15 cellular contexts compared by ENCODE assay signal in the genomic region with DNA sequence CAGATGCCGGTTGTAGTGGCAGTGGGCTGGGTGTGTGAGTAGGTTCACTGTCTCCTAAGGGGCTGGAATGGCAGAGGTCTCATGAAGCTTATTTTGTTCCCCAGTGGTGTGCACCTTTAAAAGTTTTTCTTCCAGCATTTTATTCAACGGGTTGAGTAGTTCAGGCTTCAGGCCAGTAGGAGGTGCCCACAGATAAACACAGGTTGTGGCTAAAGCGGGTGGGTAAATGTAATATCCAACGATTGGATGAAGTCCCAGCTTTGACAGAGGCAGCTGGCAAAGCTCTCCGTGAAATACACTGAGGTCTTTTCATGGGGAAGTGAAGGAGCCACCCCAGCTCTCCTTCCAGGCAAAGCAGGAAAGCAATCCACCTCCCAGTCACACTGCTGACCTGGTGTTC.
A peak's percentile ranks its signal among the peaks of the same experiment; 100 is the strongest.
DNase-seq lines count a peak whose midpoint lies in the region; ATAC-seq and TF ChIP-seq lines count a peak whose summit lies in the region.
"Had no signal": no experiment of that assay in that cellular context is flagged by ENCODE, and none has a peak within 500 bp of the region (broad histone marks: within the 10 kb centered on the region; RNA-seq: fewer than 3 reads in every experiment).

No MANE protein-coding gene starts in this region.

- no peaks in the 10 kb centered on the region for H3K4me1 ChIP-seq in mammary epithelial cell (ENCODE audit: insufficient read depth, low read length)
- H3K4me1 ChIP-seq: uterus had no signal

- H3K27me3 Mint-ChIP-seq in naive thymus-derived CD8-positive, alpha-beta T cell: no peaks in the 10 kb centered on the region
- H3K27me3 Mint-ChIP-seq: CD4-positive, CD25-positive, alpha-beta regulatory T cell had no signal

- peak overlapping the region; percentile 33 for H2AFZ ChIP-seq in mammary epithelial cell (ENCODE audit: low read depth, low read length)

- peak; percentile 74 for TF ChIP-seq CTCF in LNCaP clone FGC (IDR thresholded peaks at IDR 0.05; ENCODE audit: control insufficient read depth, extremely low read depth, insufficient read depth)
- TF ChIP-seq CTCF in mammary epithelial cell (conservative IDR thresholded peaks at IDR 0.05 in 1 of 2, IDR thresholded peaks at IDR 0.05 in 1 of 2; ENCODE audit: extremely low read depth in 1 of 2, insufficient read depth in 1 of 2, low read depth in 1 of 2, low read length in 2 of 2): peak; percentile 48 to 55

- in situ Hi-C loops in mammary epithelial cell (cut with MboI; ENCODE audit: low sequenced_read_pairs in 2 of 2): no loop called here

- no TSS peak for BruUV-seq in mammary epithelial cell (replicated peaks; lab: Mats Ljungman, UMichigan)

- 9% methylated on average over 5 of the region's 5 CpGs for WGBS in mammary epithelial cell (ENCODE audit: low coverage, missing lambda C conversion rate)

- no peak overlapping the region for H3K27ac Mint-ChIP-seq in naive thymus-derived CD8-positive, alpha-beta T cell
- H3K27ac Mint-ChIP-seq: CD4-positive, CD25-positive, alpha-beta regulatory T cell had no signal

- H3K36me3 Mint-ChIP-seq in naive thymus-derived CD8-positive, alpha-beta T cell: no peaks in the 10 kb centered on the region
- H3K36me3 Mint-ChIP-seq: CD4-positive, CD25-positive, alpha-beta regulatory T cell had no signal

- H3K4me1 Mint-ChIP-seq in naive thymus-derived CD8-positive, alpha-beta T cell: no peaks in the 10 kb centered on the region
- H3K4me1 Mint-ChIP-seq: CD4-positive, CD25-positive, alpha-beta regulatory T cell had no signal

- H3K4me3 ChIP-seq in LNCaP clone FGC (ENCODE audit: low read depth, low read length) (no peak overlapping the region), mammary epithelial cell (replicated peaks in 1 of 3; ENCODE audit: insufficient read depth in 1 of 3, low read depth in 2 of 3, low read length in 3 of 3) (no peak overlapping the region)
- H3K4me3 ChIP-seq: uterus had no signal

- no peaks in the 10 kb centered on the region for H3K9me3 ChIP-seq in mammary epithelial cell (replicated peaks; ENCODE audit: insufficient read depth, low read length)
- H3K9me3 ChIP-seq: uterus had no signal

- intact Hi-C loops in mammary epithelial cell (cut with micrococcal nuclease): loop anchor here (2.0 to 5.0 kb wide), 3 partner anchors 41 to 343 kb away; no protein-coding TSS in a partner anchor

- dilution Hi-C loops in mammary epithelial cell (cut with HindIII; ENCODE audit: low sequenced_read_pairs): no loop called here

- ATAC-seq in HG03520 (IDR thresholded peaks at IDR 0.05; ENCODE audit: unreplicated experiment): no peak
- ATAC-seq in naive thymus-derived CD8-positive, alpha-beta T cell: no peak

- POLR2A ChIA-PET in naive thymus-derived CD8-positive, alpha-beta T cell (lab: Charles Lee): no interaction called here

- no peaks in the 10 kb centered on the region for H4K20me1 ChIP-seq in mammary epithelial cell (ENCODE audit: insufficient read depth, low read length)

- peaks cover 0 to 17% (median 4%) of the 10 kb centered on the region in 9 donors for H3K9me3 Mint-ChIP-seq in naive thymus-derived CD8-positive, alpha-beta T cell

- DNase-seq in EH (ENCODE audit: low read depth): peak; percentile 4
- no peak for DNase-seq in LNCaP clone FGC (ENCODE audit: low read depth)
- DNase-seq in mammary epithelial cell: peak; percentile 19
- peak; percentile 67 for DNase-seq in myocyte (ENCODE audit: low read depth)
- no peak for DNase-seq in NK-92 treated with Interleukin-12 subunit alpha and Interleukin-12 subunit beta, amount 100 ng/mL, for 24 hours (lab: John Stamatoyannopoulos, UW)
- DNase-seq in naive thymus-derived CD8-positive, alpha-beta T cell: no peak
- no peak for DNase-seq in GM19240 (ENCODE audit: insufficient read length, low spot score)
- DNase-seq: CD4-positive, CD25-positive, alpha-beta regulatory T cell; effector CD4-positive, alpha-beta T cell; hypothalamus; NCI-H1048; NCI-H69; SW 1271; uterus had no signal

- H3K27me3 ChIP-seq in mammary epithelial cell (ENCODE audit: insufficient read depth, low read length): peaks cover 2% of the 10 kb centered on the region
- H3K27me3 ChIP-seq: uterus had no signal

- no peak overlapping the region for H3K4me3 Mint-ChIP-seq in naive thymus-derived CD8-positive, alpha-beta T cell
- H3K4me3 Mint-ChIP-seq: CD4-positive, CD25-positive, alpha-beta regulatory T cell had no signal

- no peak overlapping the region for H3K9ac ChIP-seq in mammary epithelial cell (ENCODE audit: insufficient read depth, low read length)

- no peaks in the 10 kb centered on the region for H3K36me3 ChIP-seq in mammary epithelial cell (ENCODE audit: insufficient read depth, low read length)
- H3K36me3 ChIP-seq: uterus had no signal

- CTCF ChIA-PET in mammary epithelial cell (lab: Charles Lee; ENCODE audit: low non-redundant PET): interaction anchor here (0.6 to 0.7 kb wide), 2 partner anchors 162 to 347 kb away, joined by 3 read pairs; no protein-coding TSS in a partner anchor

- H3K4me2 ChIP-seq in mammary epithelial cell (ENCODE audit: insufficient read depth, low read depth, low read length): no peak overlapping the region

- no peak overlapping the region for H3K27ac ChIP-seq in mammary epithelial cell (ENCODE audit: insufficient read depth, low read depth, low read length)
- H3K27ac ChIP-seq: uterus had no signal

- H3K79me2 ChIP-seq in mammary epithelial cell (ENCODE audit: insufficient read depth, low read length): no peaks in the 10 kb centered on the region

Comparison
In these comparisons a context has a peak if more than half of its experiments do, and no peak if none do; other contexts are left out.
1. DNase-seq: peak in EH (single experiment), mammary epithelial cell (single experiment) and myocyte (single experiment); none in LNCaP clone FGC (single experiment), NK-92 treated with Interleukin-12 subunit alpha and Interleukin-12 subunit beta, amount 100 ng/mL, for 24 hours (single experiment), naive thymus-derived CD8-positive, alpha-beta T cell (0 of 10) and GM19240 (single experiment).